15 cellular contexts compared by ENCODE assay signal in genomic region chr18:58606236-58606635, GRCh38. TPM values are rescaled to one million over a fixed set of nuclear protein-coding genes. Genes with fewer than 3 reads are reported as not detected.
DNase-seq lines count a peak whose midpoint lies in the region; ATAC-seq, FAIRE-seq and TF ChIP-seq lines count a peak whose summit lies in the region.
"Had no signal": no experiment of that assay in that cellular context is flagged by ENCODE, and none has a peak within 500 bp of the region (broad histone marks: within the 10 kb centered on the region; RNA-seq: fewer than 3 reads in every experiment).

No MANE protein-coding gene starts in this region.

- intact Hi-C loops in HepG2 (cut with micrococcal nuclease; ENCODE audit: unreplicated experiment), result loop anchor here (5.0 kb wide), 1 partner anchor 564 kb away; the partner anchor contains the start of gene NEDD4L
- intact Hi-C loops in right lobe of liver (cut with DNase I), result no loop called here

- ATAC-seq in HepG2, result no peak
- no peak for ATAC-seq in right lobe of liver

- H3K9me3 ChIP-seq in HepG2 (ENCODE audit: low read length) (no peaks in the 10 kb centered on the region), right lobe of liver (no peaks in the 10 kb centered on the region), endodermal cell (ENCODE audit: control insufficient read depth, low read length) (no peaks in the 10 kb centered on the region), mesenchymal stem cell (ENCODE audit: control insufficient read depth, low read length) (no peaks in the 10 kb centered on the region)

- H2BK5ac ChIP-seq in mesenchymal stem cell (ENCODE audit: low read depth, low read length, poor library complexity, severe bottlenecking), result peak overlapping the region; percentile 25

- TF ChIP-seq CTCF in HepG2 (CRISPR knock-in tag; IDR thresholded peaks at IDR 0.05), result no peak
- TF ChIP-seq CTCF in right lobe of liver (IDR thresholded peaks at IDR 0.05), result no peak
- no peak for TF ChIP-seq CTCF in endodermal cell (conservative IDR thresholded peaks at IDR 0.05)

- peaks cover 3% of the 10 kb centered on the region for H3K79me1 ChIP-seq in mesenchymal stem cell (replicated peaks; ENCODE audit: low read length, poor library complexity, severe bottlenecking)

- no peak overlapping the region for H2BK12ac ChIP-seq in mesenchymal stem cell (ENCODE audit: low read length in 2 of 2)

- no peak overlapping the region for H2BK120ac ChIP-seq in mesenchymal stem cell (ENCODE audit: low read depth, low read length)

- no peak for FAIRE-seq in HepG2 (lab: Jason Lieb, UNC)

- H3K36me3 ChIP-seq in HepG2 (replicated peaks in 1 of 2; ENCODE audit: control insufficient read depth in 1 of 2, insufficient read depth in 2 of 2, low read length in 2 of 2) (no peaks in the 10 kb centered on the region), right lobe of liver (no peaks in the 10 kb centered on the region), endodermal cell (ENCODE audit: control insufficient read depth, insufficient read depth, low read length) (no peaks in the 10 kb centered on the region), mesenchymal stem cell (ENCODE audit: control insufficient read depth in 1 of 2, insufficient read depth in 2 of 2, low read depth in 1 of 2, low read length in 2 of 2) (no peaks in the 10 kb centered on the region)

- CTCF ChIA-PET in HepG2 (lab: Yijun Ruan, JAX; ENCODE audit: low intra/inter-chr PET ratio, low total read pairs), result no interaction called here

- peaks cover 70% of the 10 kb centered on the region for H3K4me1 ChIP-seq in HepG2 (ENCODE audit: insufficient read depth, low read length)
- H3K4me1 ChIP-seq in right lobe of liver, result peaks cover 0 to 17% (median 8%) of the 10 kb centered on the region in 4 donors
- no peaks in the 10 kb centered on the region for H3K4me1 ChIP-seq in endodermal cell (ENCODE audit: control insufficient read depth, insufficient read depth, low read length)
- H3K4me1 ChIP-seq in mesenchymal stem cell (ENCODE audit: control insufficient read depth, insufficient read depth, low read depth, low read length), result peaks cover 13% of the 10 kb centered on the region

- H4K91ac ChIP-seq in mesenchymal stem cell (ENCODE audit: low read length), result no peak overlapping the region

- no peak overlapping the region for H3K23ac ChIP-seq in mesenchymal stem cell (ENCODE audit: low read length in 2 of 2)

- H3K4me3 ChIP-seq in HepG2 (replicated peaks in 1 of 3; ENCODE audit: insufficient read depth in 1 of 3, low read depth in 2 of 3, low read length in 3 of 3) (no peak overlapping the region), right lobe of liver (no peak overlapping the region), endodermal cell (ENCODE audit: low read length) (no peak overlapping the region), mesenchymal stem cell (ENCODE audit: insufficient read depth in 1 of 2, low read depth in 1 of 2, low read length in 2 of 2) (no peak overlapping the region)

- no TSS peak for BruUV-seq in HepG2 (replicated peaks; lab: Mats Ljungman, UMichigan)

- no peak overlapping the region for H3K4me3 Mint-ChIP-seq in endodermal cell
- H3K4me3 Mint-ChIP-seq: H9 had no signal

- H3K27me3 ChIP-seq in HepG2 (ENCODE audit: control insufficient read depth in 1 of 2, insufficient read depth in 2 of 2, low read length in 2 of 2), result no peaks in the 10 kb centered on the region
- no peaks in the 10 kb centered on the region for H3K27me3 ChIP-seq in right lobe of liver
- H3K27me3 ChIP-seq in endodermal cell (ENCODE audit: control insufficient read depth, insufficient read depth, low read length, poor library complexity, severe bottlenecking), result no peaks in the 10 kb centered on the region
- no peaks in the 10 kb centered on the region for H3K27me3 ChIP-seq in mesenchymal stem cell (ENCODE audit: control insufficient read depth in 1 of 2, insufficient read depth in 1 of 2, low read length in 2 of 2)

- no peaks in the 10 kb centered on the region for H3K27me3 Mint-ChIP-seq in endodermal cell (ENCODE audit: insufficient read depth)

- no peak overlapping the region for H3K27ac Mint-ChIP-seq in endodermal cell

- POLR2A ChIA-PET in HepG2 (lab: Yijun Ruan, JAX), result interaction anchor here (1.2 to 1.5 kb wide), 4 partner anchors 65 to 385 kb away, joined by 3 read pairs; partner anchors contain the start of gene MALT1

- peaks cover 35% of the 10 kb centered on the region for H3K4me1 Mint-ChIP-seq in endodermal cell

- H3K9ac ChIP-seq in HepG2 (ENCODE audit: insufficient read depth, low read depth, low read length), result no peak overlapping the region
- H3K9ac ChIP-seq in endodermal cell (ENCODE audit: extremely low read depth, low read length, poor library complexity, severe bottlenecking), result no peak overlapping the region
- no peak overlapping the region for H3K9ac ChIP-seq in mesenchymal stem cell (ENCODE audit: low read length)

- 77% methylated on average over 1 of the region's 1 CpG for WGBS in HepG2 (ENCODE audit: low lambda C conversion rate)
- 88% methylated on average over 1 of the region's 1 CpG for WGBS in right lobe of liver (ENCODE audit: insufficient coverage, low coverage, low lambda C conversion rate, missing lambda C conversion rate)
- 83 to 86% methylated on average over 1 of the region's 1 CpG for WGBS in endodermal cell (ENCODE audit: insufficient coverage in 1 of 2, insufficient read length in 1 of 2), 2 experiments
- WGBS in mesenchymal stem cell, result 92% methylated on average over 1 of the region's 1 CpG

- in situ Hi-C loops in HepG2 (cut with HindIII; ENCODE audit: extremely low pct_ligation_motif_present, low pct_unique_long_range_greater_than_20kb), result loop anchor here (5.0 kb wide), 1 partner anchor 74 kb away; no protein-coding TSS in a partner anchor

- H2BK15ac ChIP-seq in mesenchymal stem cell (ENCODE audit: low read depth, poor library complexity, severe bottlenecking), result no peak overlapping the region

- no peaks in the 10 kb centered on the region for H3K79me2 ChIP-seq in HepG2 (ENCODE audit: insufficient read depth, low read length)

- no peaks in the 10 kb centered on the region for H3K36me3 Mint-ChIP-seq in endodermal cell (ENCODE audit: low read depth)

- DNase-seq in HepG2 (ENCODE audit: low spot score), result peak; percentile 39
- no peak for DNase-seq in right lobe of liver
- peak; percentile 24 for DNase-seq in endodermal cell
- no peak for DNase-seq in mesenchymal stem cell
- DNase-seq in pons (ENCODE audit: low spot score), result no peak
- no peak for DNase-seq in NCI-H1694 treated with DMSO at 0.1 percent for 48 hours (lab: John Stamatoyannopoulos, UW)
- no peak for DNase-seq in MV-4-11 (lab: John Stamatoyannopoulos, UW)
- DNase-seq: COR-L47, EL, H9, NCI-H1417 treated with DMSO at 0.1 percent for 48 hours, NCI-H2029, NCI-H2171, NCI-H748 treated with DMSO at 0.1 percent for 48 hours, RPMI8226 had no signal

- no peak overlapping the region for H3K4ac ChIP-seq in mesenchymal stem cell (ENCODE audit: low read depth in 1 of 2, low read length in 2 of 2)

- H3K9me3 Mint-ChIP-seq in endodermal cell, result no peaks in the 10 kb centered on the region
- H3K9me3 Mint-ChIP-seq: H9 had no signal

- TF ChIP-seq EP300 in HepG2 (IDR thresholded peaks at IDR 0.05; ENCODE audit: low read depth in 2 of 2, low read length in 2 of 2) (no peak), HepG2 (CRISPR knock-in tag; IDR thresholded peaks at IDR 0.05; ENCODE audit: borderline replicate concordance) (no peak)

- no peak for TF ChIP-seq RAD21 in HepG2 (CRISPR knock-in tag; IDR thresholded peaks at IDR 0.05)

- H2AFZ ChIP-seq in HepG2 (ENCODE audit: low read length) (no peak overlapping the region), mesenchymal stem cell (ENCODE audit: low read depth, low read length) (no peak overlapping the region)

- no peak overlapping the region for H3K27ac ChIP-seq in HepG2 (ENCODE audit: extremely low read length, insufficient read depth, low read length)
- no peak overlapping the region for H3K27ac ChIP-seq in right lobe of liver
- H3K27ac ChIP-seq in endodermal cell (ENCODE audit: low read depth, low read length), result no peak overlapping the region
- H3K27ac ChIP-seq in mesenchymal stem cell (ENCODE audit: low read length, poor library complexity, severe bottlenecking), result peak overlapping the region; percentile 90

- no peak overlapping the region for H4K8ac ChIP-seq in mesenchymal stem cell (ENCODE audit: low read length)

- H3K4me2 ChIP-seq in HepG2 (ENCODE audit: low read depth, low read length), result peak overlapping the region; percentile 55; the same call in 1 of the 2 replicates
- no peak overlapping the region for H3K4me2 ChIP-seq in mesenchymal stem cell (ENCODE audit: low read length, poor library complexity, severe bottlenecking)

- H2AK5ac ChIP-seq in mesenchymal stem cell (ENCODE audit: low read length, severe bottlenecking), result peak overlapping the region; percentile 89

- no peak overlapping the region for H3K14ac ChIP-seq in mesenchymal stem cell (ENCODE audit: low read length in 2 of 2)

- no peaks in the 10 kb centered on the region for H4K20me1 ChIP-seq in HepG2 (ENCODE audit: insufficient read depth, low read length)

- TF ChIP-seq POLR2A in HepG2 (IDR thresholded peaks at IDR 0.05; ENCODE audit: insufficient read depth in 1 of 2, low read depth in 2 of 2, low read length in 2 of 2), result no peak
- TF ChIP-seq POLR2A in right lobe of liver (IDR thresholded peaks at IDR 0.05), result no peak

- no peak overlapping the region for H3K18ac ChIP-seq in mesenchymal stem cell (ENCODE audit: low read depth in 1 of 2, low read length in 2 of 2)

RNA-seq across cellular contexts. Expression of gene ALPK2, which starts 22.7 kb away (rescaled TPM):
- total RNA-seq in HepG2 (2016; rRNA removed; fragmentation: Illumina TruSeq; extraction: Trizol), result 0.21 and 0.31 TPM in 2 replicates
- total RNA-seq in HepG2 (2016; cell fraction: cytosol; rRNA removed; fragmentation: Illumina TruSeq; extraction: Trizol; ENCODE audit: low read depth), result 0.09 and 0.10 TPM in 2 replicates
- total RNA-seq in HepG2 (2016; cell fraction: insoluble cytoplasmic fraction; rRNA removed; fragmentation: Illumina TruSeq; extraction: Trizol), result 0.21 and 0.24 TPM in 2 replicates
- 0.06 and 0.07 TPM in 2 replicates for total RNA-seq in HepG2 (2016; cell fraction: membrane; rRNA removed; fragmentation: Illumina TruSeq; extraction: Trizol)
- 0.75 and 1.1 TPM in 2 replicates for total RNA-seq in HepG2 (2016; cell fraction: nucleus; rRNA removed; fragmentation: Illumina TruSeq; extraction: Trizol)
- polyA plus RNA-seq in HepG2 (2011; rRNA removed), result 2.4 and 3.9 TPM in 2 replicates
- polyA plus RNA-seq in HepG2 (2011; cell fraction: cytosol; rRNA removed), result 1.0 and 1.5 TPM in 2 replicates
- polyA plus RNA-seq in HepG2 (2011; cell fraction: nucleus; rRNA removed), result 9.1 and 12.8 TPM in 2 replicates
- 5.6 and 9.2 TPM in 2 replicates for polyA plus RNA-seq in HepG2 (2012)
- 0.05 and 0.07 TPM in 2 replicates for polyA plus RNA-seq in HepG2 (2016; cell fraction: cytosol; fragmentation: Illumina TruSeq; extraction: Trizol; ENCODE audit: low read depth)
- polyA plus RNA-seq in HepG2 (2016; cell fraction: insoluble cytoplasmic fraction; fragmentation: Illumina TruSeq; extraction: Trizol; ENCODE audit: low read depth), result 0.13 and 0.22 TPM in 2 replicates
- polyA plus RNA-seq in HepG2 (2016; cell fraction: membrane; fragmentation: Illumina TruSeq; extraction: Trizol; ENCODE audit: low read depth), result 0.09 and 0.14 TPM in 2 replicates
- polyA plus RNA-seq in HepG2 (2016; cell fraction: nucleus; fragmentation: Illumina TruSeq; extraction: Trizol; ENCODE audit: insufficient read depth, low read depth), result 0.51 and 1.2 TPM in 2 replicates
- 0.21 and 2.9 TPM in 2 replicates for polyA minus RNA-seq in HepG2 (2011; rRNA and poly(A)+ RNA removed; ENCODE audit: low replicate concordance)
- polyA minus RNA-seq in HepG2 (2011; cell fraction: cytosol; rRNA and poly(A)+ RNA removed), result 1.4 and 2.6 TPM in 2 replicates
- polyA minus RNA-seq in HepG2 (2011; cell fraction: nucleus; rRNA and poly(A)+ RNA removed), result 24.1 and 33.8 TPM in 2 replicates
- 10 to 100 TPM in 3 of 6 experiments, 1 to 10 TPM in 2, under 1 TPM in 1; 0.66 to 27.9 (median 8.4) TPM for total RNA-seq in right lobe of liver
- 1 to 10 TPM; 1.6 to 4.2 TPM for total RNA-seq in endodermal cell
- 7.4 TPM for polyA plus RNA-seq in endodermal cell (2013, experiment 1 of 2)
- 7.8 TPM for polyA plus RNA-seq in endodermal cell (2013, experiment 2 of 2)
- 7.2 TPM for polyA plus RNA-seq in mesenchymal stem cell (2013, experiment 1 of 2)
- polyA plus RNA-seq in mesenchymal stem cell (2013, experiment 2 of 2), result 7.0 TPM

Comparison
In these comparisons a context has a peak if more than half of its experiments do, and no peak if none do; other contexts are left out.
1. DNase-seq: peak in HepG2 (single experiment) and endodermal cell (single experiment); none in right lobe of liver (0 of 3), mesenchymal stem cell (single experiment), pons (single experiment), NCI-H1694 treated with DMSO at 0.1 percent for 48 hours (single experiment) and MV-4-11 (single experiment).